Comparison of ENCODE assay signal across 1 cellular context in the genomic region with DNA sequence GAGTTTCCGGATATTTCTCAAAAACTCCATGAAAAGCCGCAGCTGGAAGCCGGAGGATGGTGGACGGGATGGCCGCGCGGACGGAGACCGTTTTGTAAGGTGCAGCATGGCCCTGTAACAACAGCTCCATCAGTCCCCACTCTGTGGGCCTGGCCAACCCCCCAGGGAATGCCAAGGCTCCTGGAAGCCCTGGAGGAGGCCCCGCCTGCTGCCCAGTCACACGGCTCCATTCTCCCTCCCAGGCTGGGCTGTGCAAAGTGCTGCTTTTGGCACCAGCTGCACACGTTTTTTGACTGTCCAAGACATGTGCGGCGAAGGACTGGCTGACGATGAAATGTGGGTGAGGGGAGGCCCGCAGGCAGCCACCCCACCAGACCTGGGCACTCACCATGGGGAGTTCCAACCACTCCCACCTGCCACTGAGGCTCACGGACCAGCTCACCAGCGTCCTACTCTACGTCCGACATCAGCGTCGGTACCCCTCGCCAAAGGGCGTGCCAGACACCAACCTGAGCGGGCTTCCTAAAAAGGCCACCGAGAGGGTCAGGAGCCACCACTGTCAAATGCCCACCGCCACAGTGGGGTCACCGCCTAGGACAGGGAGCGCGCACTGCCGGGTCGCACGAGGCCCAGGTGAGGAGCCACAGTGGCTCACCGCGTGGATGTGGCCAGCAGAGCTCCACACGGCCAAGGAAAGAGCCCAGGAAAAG.
TF ChIP-seq lines count a peak whose summit lies in the region.

No MANE protein-coding gene starts in this region.

TF ChIP-seq in H1, 55 proteins besides CTCF, POLR2A, EP300 and RAD21:
- TF ChIP-seq CHD1 (IDR thresholded peaks at IDR 0.05; ENCODE audit: low read depth, low read length) (no peak), SP4 (IDR thresholded peaks at IDR 0.05; ENCODE audit: low read length) (no peak), KDM1A (IDR thresholded peaks at IDR 0.05; ENCODE audit: borderline replicate concordance, low read length) (no peak), TAF7 (optimal IDR thresholded peaks at IDR 0.05; ENCODE audit: borderline replicate concordance, low read depth, low read length) (no peak), RNF2 (IDR thresholded peaks at IDR 0.05; ENCODE audit: borderline replicate concordance, low read depth, low read length, missing control alignments, poor library complexity, severe bottlenecking) (no peak), FOSL1 (IDR thresholded peaks at IDR 0.05; ENCODE audit: insufficient read depth, low read depth, low read length) (no peak), CBX8 (IDR thresholded peaks at IDR 0.05; ENCODE audit: borderline replicate concordance, low read depth, low read length) (no peak), CREB1 (IDR thresholded peaks at IDR 0.05) (no peak)
- TF ChIP-seq, protein P1, sequence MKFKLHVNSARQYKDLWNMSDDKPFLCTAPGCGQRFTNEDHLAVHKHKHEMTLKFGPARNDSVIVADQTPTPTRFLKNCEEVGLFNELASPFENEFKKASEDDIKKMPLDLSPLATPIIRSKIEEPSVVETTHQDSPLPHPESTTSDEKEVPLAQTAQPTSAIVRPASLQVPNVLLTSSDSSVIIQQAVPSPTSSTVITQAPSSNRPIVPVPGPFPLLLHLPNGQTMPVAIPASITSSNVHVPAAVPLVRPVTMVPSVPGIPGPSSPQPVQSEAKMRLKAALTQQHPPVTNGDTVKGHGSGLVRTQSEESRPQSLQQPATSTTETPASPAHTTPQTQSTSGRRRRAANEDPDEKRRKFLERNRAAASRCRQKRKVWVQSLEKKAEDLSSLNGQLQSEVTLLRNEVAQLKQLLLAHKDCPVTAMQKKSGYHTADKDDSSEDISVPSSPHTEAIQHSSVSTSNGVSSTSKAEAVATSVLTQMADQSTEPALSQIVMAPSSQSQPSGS (IDR thresholded peaks at IDR 0.05; ENCODE audit: low read length) = no peak
